Comparison of ENCODE assay signal across 1 cellular context in the genomic region with DNA sequence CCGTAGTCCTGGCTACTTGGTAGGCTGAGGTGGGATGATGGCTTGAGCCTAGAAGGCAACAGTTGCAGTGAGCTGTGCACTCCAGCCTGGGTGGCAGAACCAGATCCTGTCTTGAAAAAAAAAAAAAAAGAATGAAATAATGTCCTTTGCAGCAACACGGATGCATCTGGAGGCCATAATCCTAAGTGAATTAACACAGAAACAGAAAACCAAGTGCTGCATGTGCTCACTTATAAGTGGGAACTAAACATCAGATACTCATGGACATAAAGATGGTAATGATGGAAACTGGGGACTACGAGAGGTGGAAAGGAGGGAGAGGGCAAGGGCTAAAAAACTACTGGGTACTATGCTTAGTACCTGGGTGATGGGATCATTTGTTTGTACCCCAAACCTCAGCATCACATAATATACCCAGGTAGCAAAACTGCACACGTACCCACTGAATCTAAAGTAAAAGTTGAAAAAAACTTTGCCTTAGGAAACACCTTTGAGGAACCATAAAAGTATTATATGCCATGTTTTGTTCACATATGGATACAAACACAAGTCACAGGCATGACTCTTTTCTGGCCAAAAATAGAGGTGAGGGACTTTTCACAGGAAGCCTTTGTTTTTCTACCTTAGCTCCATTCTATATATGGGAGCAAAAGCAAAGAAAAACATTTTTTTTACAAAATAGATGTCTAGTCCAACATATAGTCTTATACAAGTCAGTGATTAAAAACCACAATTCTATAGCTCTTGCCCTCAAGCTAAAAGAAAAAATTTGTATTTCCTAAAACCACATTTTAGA.
TF ChIP-seq lines count a peak whose summit lies in the region.

No MANE protein-coding gene starts in this region.

TF ChIP-seq in endothelial cell of umbilical vein, 7 proteins besides CTCF, POLR2A, EP300 and RAD21:
- TF ChIP-seq, protein P1, sequence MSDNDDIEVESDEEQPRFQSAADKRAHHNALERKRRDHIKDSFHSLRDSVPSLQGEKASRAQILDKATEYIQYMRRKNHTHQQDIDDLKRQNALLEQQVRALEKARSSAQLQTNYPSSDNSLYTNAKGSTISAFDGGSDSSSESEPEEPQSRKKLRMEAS (IDR thresholded peaks at IDR 0.05; ENCODE audit: insufficient read depth, insufficient read length) = no peak
- TF ChIP-seq MYC (IDR thresholded peaks at IDR 0.05; ENCODE audit: low read depth, low read length) = no peak
